ENCODE assay signal across 20 cellular contexts in genomic region chr19:28485300-28485699, GRCh38.
DNase-seq lines count a peak whose midpoint lies in the region; ATAC-seq and TF ChIP-seq lines count a peak whose summit lies in the region.
"Had no signal": no experiment of that assay in that cellular context is flagged by ENCODE, and none has a peak within 500 bp of the region (broad histone marks: within the 10 kb centered on the region; RNA-seq: fewer than 3 reads in every experiment).

No MANE protein-coding gene starts in this region.

- intact Hi-C loops in heart left ventricle (cut with DNase I) (no loop called here), left ventricle myocardium inferior (cut with micrococcal nuclease) (no loop called here), psoas muscle (cut with DNase I) (no loop called here)

- no peak overlapping the region for H3K27ac Mint-ChIP-seq in stimulated activated memory B cell treated with anti-CD40 and anti-IgM and Interleukin-4, amounts not matched to agents 10 μg/mL and 1 μg/mL and 100 μg/mL, for 72 hours
- H3K27ac Mint-ChIP-seq: activated CD8-positive, alpha-beta T cell treated with anti-CD3 and anti-CD28 coated beads, Interleukin-2, amount 10 ng/mL, durations not matched to agents 7 days and 5 days; CD8-positive, alpha-beta T cell; nephron; T-helper 2 cell treated with Interferon-gamma antibody and Interleukin-4, amounts not matched to agents 5 μg/mL and 100 μg/mL, for 36 hours had no signal

- no peaks in the 10 kb centered on the region for H3K36me3 ChIP-seq in heart left ventricle
- H3K36me3 ChIP-seq in left ventricle myocardium inferior, result no peaks in the 10 kb centered on the region
- H3K36me3 ChIP-seq in psoas muscle (ENCODE audit: insufficient read depth in 1 of 2, low read depth in 1 of 2), result no peaks in the 10 kb centered on the region

- TF ChIP-seq CTCF in heart left ventricle (IDR thresholded peaks at IDR 0.05) (no peak), left ventricle myocardium inferior (IDR thresholded peaks at IDR 0.05; ENCODE audit: borderline replicate concordance) (no peak), psoas muscle (IDR thresholded peaks at IDR 0.05) (no peak)

- H3K4me3 ChIP-seq in heart left ventricle, result no peak overlapping the region
- H3K4me3 ChIP-seq in left ventricle myocardium inferior, result no peak overlapping the region
- no peak overlapping the region for H3K4me3 ChIP-seq in psoas muscle

- peak in 3 of 5 donors; percentile 26 to 38 (median 30) for DNase-seq in heart left ventricle
- DNase-seq in left ventricle myocardium inferior, result no peak
- peak; percentile 90 for DNase-seq in RPMI8226
- peak; percentile 0 for DNase-seq in dermis blood vessel endothelial cell
- DNase-seq in DMS53 (lab: John Stamatoyannopoulos, UW), result no peak
- DNase-seq in psoas muscle, result no peak
- DNase-seq: ACHN; activated CD8-positive, alpha-beta T cell treated with anti-CD3 and anti-CD28 coated beads, Interleukin-2, amount 10 ng/mL, durations not matched to agents 7 days and 5 days; activated naive CD4-positive, alpha-beta T cell treated with anti-CD3 and anti-CD28 coated beads, Interleukin-2, amount 50 U/mL, for 16 hours; activated T-cell treated with anti-CD3 and anti-CD28 coated beads, Interleukin-2, amount 50 U/mL, for 4 hours; CD8-positive, alpha-beta T cell; mesenchymal stem cell; NCI-H1092; NCI-H2029 treated with DMSO at 0.1 percent for 48 hours; SIG-M5 had no signal

- no peak for ATAC-seq in heart left ventricle
- ATAC-seq in GM19397 (IDR thresholded peaks at IDR 0.05; ENCODE audit: unreplicated experiment), result no peak
- no peak for ATAC-seq in stimulated activated memory B cell treated with anti-CD40 and anti-IgM and Interleukin-4, amounts not matched to agents 10 μg/mL and 1 μg/mL and 100 μg/mL, for 72 hours
- ATAC-seq in psoas muscle, result no peak
- ATAC-seq: activated CD4-positive, CD25-positive, alpha-beta regulatory T cell treated with anti-CD3 and anti-CD28 coated beads, Interleukin-2, amount 50 U/mL, for 24 hours; activated CD8-positive, alpha-beta T cell treated with anti-CD3 and anti-CD28 coated beads, Interleukin-2, amount 10 ng/mL, durations not matched to agents 7 days and 5 days; activated T-cell treated with anti-CD3 and anti-CD28 coated beads, Interleukin-2, amount 50 U/mL, for 4 hours; CD8-positive, alpha-beta T cell had no signal

- no peaks in the 10 kb centered on the region for H3K9me3 ChIP-seq in heart left ventricle
- H3K9me3 ChIP-seq in left ventricle myocardium inferior (replicated peaks), result no peaks in the 10 kb centered on the region
- H3K9me3 ChIP-seq in psoas muscle, result no peaks in the 10 kb centered on the region

- no peak overlapping the region for H3K4me3 Mint-ChIP-seq in stimulated activated memory B cell treated with anti-CD40 and anti-IgM and Interleukin-4, amounts not matched to agents 10 μg/mL and 1 μg/mL and 100 μg/mL, for 72 hours
- H3K4me3 Mint-ChIP-seq: activated CD8-positive, alpha-beta T cell treated with anti-CD3 and anti-CD28 coated beads, Interleukin-2, amount 10 ng/mL, durations not matched to agents 7 days and 5 days; activated T-cell treated with anti-CD3 and anti-CD28 coated beads, Interleukin-2, amount 50 U/mL, for 4 hours; CD8-positive, alpha-beta T cell; nephron; T-helper 2 cell treated with Interferon-gamma antibody and Interleukin-4, amounts not matched to agents 5 μg/mL and 100 μg/mL, for 36 hours had no signal

- H3K27me3 Mint-ChIP-seq in stimulated activated memory B cell treated with anti-CD40 and anti-IgM and Interleukin-4, amounts not matched to agents 10 μg/mL and 1 μg/mL and 100 μg/mL, for 72 hours, result no peaks in the 10 kb centered on the region

- no peaks in the 10 kb centered on the region for H3K27me3 ChIP-seq in heart left ventricle
- peaks cover 23% of the 10 kb centered on the region for H3K27me3 ChIP-seq in left ventricle myocardium inferior (ENCODE audit: low read depth)
- no peaks in the 10 kb centered on the region for H3K27me3 ChIP-seq in psoas muscle (ENCODE audit: insufficient read depth in 3 of 3, low read length in 2 of 3)

- H3K27ac ChIP-seq in heart left ventricle, result no peak overlapping the region
- H3K27ac ChIP-seq in left ventricle myocardium inferior (replicated peaks), result no peak overlapping the region
- no peak overlapping the region for H3K27ac ChIP-seq in psoas muscle

- H3K4me1 Mint-ChIP-seq in stimulated activated memory B cell treated with anti-CD40 and anti-IgM and Interleukin-4, amounts not matched to agents 10 μg/mL and 1 μg/mL and 100 μg/mL, for 72 hours, result no peaks in the 10 kb centered on the region

- no peak for TF ChIP-seq POLR2A in heart left ventricle (IDR thresholded peaks at IDR 0.05)

- peaks cover 9% of the 10 kb centered on the region for H3K9me3 Mint-ChIP-seq in stimulated activated memory B cell treated with anti-CD40 and anti-IgM and Interleukin-4, amounts not matched to agents 10 μg/mL and 1 μg/mL and 100 μg/mL, for 72 hours
- H3K9me3 Mint-ChIP-seq: activated T-cell treated with anti-CD3 and anti-CD28 coated beads, Interleukin-2, amount 50 U/mL, for 4 hours; CD8-positive, alpha-beta T cell; nephron; T-helper 2 cell treated with Interferon-gamma antibody and Interleukin-4, amounts not matched to agents 5 μg/mL and 100 μg/mL, for 36 hours had no signal

- H3K4me1 ChIP-seq in heart left ventricle, result peaks cover 0 to 22% (median 0%) of the 10 kb centered on the region in 12 donors
- peaks cover 12% of the 10 kb centered on the region for H3K4me1 ChIP-seq in left ventricle myocardium inferior
- H3K4me1 ChIP-seq in psoas muscle, result no peaks in the 10 kb centered on the region

- H3K36me3 Mint-ChIP-seq in stimulated activated memory B cell treated with anti-CD40 and anti-IgM and Interleukin-4, amounts not matched to agents 10 μg/mL and 1 μg/mL and 100 μg/mL, for 72 hours, result no peaks in the 10 kb centered on the region
- H3K36me3 Mint-ChIP-seq: CD8-positive, alpha-beta T cell had no signal

- 61 to 73% (median 67%) methylated on average over 9 of the region's 9 CpGs for WGBS in heart left ventricle, 4 donors
- 62 to 66% (median 65%) methylated on average over 9 of the region's 9 CpGs for WGBS in psoas muscle, 3 donors

Comparison
In these comparisons a context has a peak if more than half of its experiments do, and no peak if none do; other contexts are left out.
1. DNase-seq: peak in heart left ventricle (3 of 5), RPMI8226 (single experiment) and dermis blood vessel endothelial cell (single experiment); none in left ventricle myocardium inferior (single experiment), DMS53 (single experiment) and psoas muscle (0 of 2).